Comparison of ENCODE assay signal across 15 cellular contexts in genomic region chr11:66969584-66970205, GRCh38. TPM values are rescaled to one million over a fixed set of nuclear protein-coding genes. Genes with fewer than 3 reads are reported as not detected.
DNase-seq lines count a peak whose midpoint lies in the region; ATAC-seq and TF ChIP-seq lines count a peak whose summit lies in the region.
"Had no signal": no experiment of that assay in that cellular context is flagged by ENCODE, and none has a peak within 500 bp of the region (broad histone marks: within the 10 kb centered on the region; RNA-seq: fewer than 3 reads in every experiment).

No MANE protein-coding gene starts in this region.

- POLR2A ChIA-PET in naive thymus-derived CD4-positive, alpha-beta T cell (lab: Charles Lee), result no interaction called here

- peak overlapping the region in 3 of 4 donors; percentile 61 to 92 (median 79) for H3K27ac ChIP-seq in Peyer's patch
- peak overlapping the region; percentile 10 for H3K27ac ChIP-seq in duodenal mucosa (ENCODE audit: low read depth, low read length)
- no peak overlapping the region for H3K27ac ChIP-seq in naive thymus-derived CD4-positive, alpha-beta T cell (ENCODE audit: low read depth, low read length)
- H3K27ac ChIP-seq: testis had no signal

- H3K27me3 ChIP-seq in Peyer's patch (no peaks in the 10 kb centered on the region), duodenal mucosa (ENCODE audit: control insufficient read depth in 1 of 2, insufficient read depth in 2 of 2, low read length in 2 of 2) (no peaks in the 10 kb centered on the region)
- no peaks in the 10 kb centered on the region for H3K27me3 ChIP-seq in naive thymus-derived CD4-positive, alpha-beta T cell (ENCODE audit: control insufficient read depth in 2 of 2, insufficient read depth in 2 of 2, low read length in 2 of 2)
- H3K27me3 ChIP-seq: testis had no signal

- no peak overlapping the region for H3K4me3 ChIP-seq in Peyer's patch
- H3K4me3 ChIP-seq in duodenal mucosa (ENCODE audit: low read depth in 1 of 2, low read length in 2 of 2), result no peak overlapping the region
- H3K4me3 ChIP-seq in naive thymus-derived CD4-positive, alpha-beta T cell (ENCODE audit: low read length), result no peak overlapping the region
- H3K4me3 ChIP-seq: testis had no signal

- intact Hi-C loops in naive thymus-derived CD4-positive, alpha-beta T cell (cut with micrococcal nuclease), result no loop called here

- H3K4me3 Mint-ChIP-seq in naive thymus-derived CD4-positive, alpha-beta T cell, result no peak overlapping the region
- H3K4me3 Mint-ChIP-seq: activated CD4-positive, alpha-beta T cell treated with anti-CD3 and anti-CD28 coated beads, Interleukin-2, amount 10 ng/mL, durations not matched to agents 7 days and 5 days; T-helper 1 cell treated with Interleukin-12 subunit alpha and Interleukin-12 subunit beta and Interleukin-4 antibody, amounts not matched to agents 30 μg/mL and 1 μg/mL, for 36 hours had no signal

- H3K27me3 Mint-ChIP-seq in naive thymus-derived CD4-positive, alpha-beta T cell, result peaks cover 0 to 29% (median 0%) of the 10 kb centered on the region in 5 donors

- ATAC-seq in naive thymus-derived CD4-positive, alpha-beta T cell, result no peak

- H3K36me3 ChIP-seq in Peyer's patch (no peaks in the 10 kb centered on the region), duodenal mucosa (ENCODE audit: control insufficient read depth in 1 of 2, insufficient read depth in 2 of 2, low read length in 2 of 2) (no peaks in the 10 kb centered on the region)
- no peaks in the 10 kb centered on the region for H3K36me3 ChIP-seq in naive thymus-derived CD4-positive, alpha-beta T cell (ENCODE audit: control insufficient read depth in 2 of 3, insufficient read depth in 3 of 3, low read length in 3 of 3)

- H3K27ac Mint-ChIP-seq in naive thymus-derived CD4-positive, alpha-beta T cell, result no peak overlapping the region
- H3K27ac Mint-ChIP-seq: activated CD4-positive, alpha-beta T cell treated with anti-CD3 and anti-CD28 coated beads, Interleukin-2, amount 10 ng/mL, durations not matched to agents 7 days and 5 days; progenitor cell of endocrine pancreas; T-helper 1 cell treated with Interleukin-12 subunit alpha and Interleukin-12 subunit beta and Interleukin-4 antibody, amounts not matched to agents 30 μg/mL and 1 μg/mL, for 36 hours had no signal

- no peak for TF ChIP-seq POLR2A in Peyer's patch (IDR thresholded peaks at IDR 0.05)

- H3K9ac ChIP-seq in duodenal mucosa (ENCODE audit: low read depth in 1 of 2, low read length in 2 of 2), result no peak overlapping the region

- no peaks in the 10 kb centered on the region for H3K36me3 Mint-ChIP-seq in naive thymus-derived CD4-positive, alpha-beta T cell

- CTCF ChIA-PET in naive thymus-derived CD4-positive, alpha-beta T cell (lab: Charles Lee), result no interaction called here

- H3K4me1 ChIP-seq in Peyer's patch, result peaks cover 0 to 32% (median 6%) of the 10 kb centered on the region in 4 donors
- H3K4me1 ChIP-seq in duodenal mucosa (ENCODE audit: control insufficient read depth in 1 of 2, insufficient read depth in 2 of 2, low read length in 2 of 2), result peaks cover 25 to 37% of the 10 kb centered on the region in 2 donors
- H3K4me1 ChIP-seq in naive thymus-derived CD4-positive, alpha-beta T cell (ENCODE audit: control insufficient read depth in 2 of 2, insufficient read depth in 2 of 2, low read length in 2 of 2), result no peaks in the 10 kb centered on the region
- H3K4me1 ChIP-seq: testis had no signal

- peaks cover 0 to 27% (median 5%) of the 10 kb centered on the region in 7 donors for H3K4me1 Mint-ChIP-seq in naive thymus-derived CD4-positive, alpha-beta T cell

- no peaks in the 10 kb centered on the region for H3K9me3 ChIP-seq in Peyer's patch
- H3K9me3 ChIP-seq in duodenal mucosa (ENCODE audit: control insufficient read depth in 1 of 2, low read length in 2 of 2), result peaks cover 0 to 5% of the 10 kb centered on the region in 2 donors
- no peaks in the 10 kb centered on the region for H3K9me3 ChIP-seq in naive thymus-derived CD4-positive, alpha-beta T cell (ENCODE audit: control insufficient read depth in 2 of 3, low read length in 3 of 3)
- H3K9me3 ChIP-seq: testis had no signal

- no peak for TF ChIP-seq CTCF in Peyer's patch (IDR thresholded peaks at IDR 0.05)

- peaks cover 0 to 2% (median 0%) of the 10 kb centered on the region in 11 donors for H3K9me3 Mint-ChIP-seq in naive thymus-derived CD4-positive, alpha-beta T cell
- H3K9me3 Mint-ChIP-seq: activated CD4-positive, alpha-beta T cell treated with anti-CD3 and anti-CD28 coated beads, Interleukin-2, amount 10 ng/mL, durations not matched to agents 7 days and 5 days; T-helper 1 cell treated with Interleukin-12 subunit alpha and Interleukin-12 subunit beta and Interleukin-4 antibody, amounts not matched to agents 30 μg/mL and 1 μg/mL, for 36 hours had no signal

- DNase-seq in AG08395 (ENCODE audit: low spot score) (peak; percentile 82), Peyer's patch (no peak), non-pigmented ciliary epithelial cell (ENCODE audit: low read depth) (peak; percentile 86), NCI-H446 treated with DMSO at 0.1 percent for 48 hours (lab: John Stamatoyannopoulos, UW) (no peak), NCI-H2196 treated with DMSO at 0.1 percent for 48 hours (lab: John Stamatoyannopoulos, UW; ENCODE audit: unreplicated experiment) (no peak)
- DNase-seq in naive thymus-derived CD4-positive, alpha-beta T cell, result no peak
- DNase-seq in effector CD4-positive, alpha-beta T cell, result no peak
- DNase-seq: activated CD4-positive, alpha-beta T cell treated with anti-CD3 and anti-CD28 coated beads, Interleukin-2, amount 10 ng/mL, durations not matched to agents 7 days and 5 days; activated effector memory CD4-positive, alpha-beta T cell treated with anti-CD3 and anti-CD28 coated beads, Interleukin-2, amount 50 U/mL, for 16 hours; DMS79; hypothalamus; testis had no signal

RNA-seq across cellular contexts. Expression of gene C11orf86, which starts 5.4 kb away (rescaled TPM):
- 100 to 1,000 TPM in 2 of 4 donors, 10 to 100 TPM in 2; 81.7 to 439 (median 153) TPM for total RNA-seq in Peyer's patch
- not detected for total RNA-seq in naive thymus-derived CD4-positive, alpha-beta T cell
- not detected for polyA plus RNA-seq in naive thymus-derived CD4-positive, alpha-beta T cell
- total RNA-seq: activated CD4-positive, alpha-beta T cell treated with anti-CD3 and anti-CD28 coated beads, Interleukin-2, amount 10 ng/mL, durations not matched to agents 7 days and 5 days; progenitor cell of endocrine pancreas had no signal

RNA-seq across cellular contexts. Expression of gene PC, which starts 11.5 kb away (rescaled TPM):
- 10 to 100 TPM; 15.7 to 88.9 (median 77.2) TPM for total RNA-seq in Peyer's patch
- total RNA-seq in naive thymus-derived CD4-positive, alpha-beta T cell, result 10 to 100 TPM in 2 of 5 experiments, 1 to 10 TPM in 3; 8.4 to 11.2 (median 10.0) TPM
- polyA plus RNA-seq in naive thymus-derived CD4-positive, alpha-beta T cell, result 1 to 10 TPM; 4.9 to 7.7 TPM

RNA-seq across cellular contexts. Expression of gene SYT12, which starts 53.2 kb away (rescaled TPM):
- total RNA-seq in Peyer's patch, result 1 to 10 TPM in 2 of 4 donors, not detected in 2; 1.1 to 3.9 TPM
- not detected for total RNA-seq in naive thymus-derived CD4-positive, alpha-beta T cell
- not detected for polyA plus RNA-seq in naive thymus-derived CD4-positive, alpha-beta T cell
- total RNA-seq: activated CD4-positive, alpha-beta T cell treated with anti-CD3 and anti-CD28 coated beads, Interleukin-2, amount 10 ng/mL, durations not matched to agents 7 days and 5 days had no signal

Comparison
In these comparisons a context has a peak if more than half of its experiments do, and no peak if none do; other contexts are left out.
1. DNase-seq: peak in AG08395 (single experiment) and non-pigmented ciliary epithelial cell (single experiment); none in Peyer's patch (0 of 3), naive thymus-derived CD4-positive, alpha-beta T cell (0 of 9), NCI-H446 treated with DMSO at 0.1 percent for 48 hours (single experiment), effector CD4-positive, alpha-beta T cell (single experiment) and NCI-H2196 treated with DMSO at 0.1 percent for 48 hours (single experiment).
2. RNA of gene C11orf86, which starts 5.4 kb away (total RNA-seq): 81.7 to 439 TPM in Peyer's patch; not detected in naive thymus-derived CD4-positive, alpha-beta T cell; every median in the first group is over 10 times any median in the second.